In genomic region chr9:107954303-107954702, GRCh38 we compare ENCODE assay signal across 22 cellular contexts.
"Had no signal": no experiment of that assay in that cellular context is flagged by ENCODE, and none has a peak within 500 bp of the region (broad histone marks: within the 10 kb centered on the region; RNA-seq: fewer than 3 reads in every experiment).

No MANE protein-coding gene starts in this region.

- DNase-seq: activated B cell treated with CpG ODN at 0.5 μM for 24 hours; activated CD4-positive, alpha-beta T cell treated with anti-CD3 and anti-CD28 coated beads for 36 hours; activated CD4-positive, alpha-beta T cell treated with anti-CD3 and anti-CD28 coated beads, Interleukin-2, amount 50 U/mL, for 4 hours; activated CD8-positive, alpha-beta memory T cell treated with anti-CD3 and anti-CD28 coated beads for 24 hours; activated CD8-positive, alpha-beta memory T cell treated with anti-CD3 and anti-CD28 coated beads, Interleukin-2, amount 50 U/mL, for 4 hours; activated naive CD4-positive, alpha-beta T cell; activated naive CD8-positive, alpha-beta T cell treated with anti-CD3 and anti-CD28 coated beads, Interleukin-2, amount 10 ng/mL, durations not matched to agents 7 days and 5 days; activated T-cell treated with anti-CD3 and anti-CD28 coated beads, Interleukin-2, amount 50 U/mL, for 24 hours; amygdala; cortex of kidney; immature natural killer cell; nephron progenitor cell; occipital lobe; stimulated activated CD4-positive, alpha-beta T cell treated with anti-CD3 and anti-CD28 coated beads, Interleukin-4, amount 100 ng/mL, for 1 hour; stimulated activated naive CD4-positive, alpha-beta T cell; T1000; testis had no signal

- H3K4me1 ChIP-seq: testis, upper lobe of left lung had no signal

- H3K36me3 Mint-ChIP-seq: activated naive CD8-positive, alpha-beta T cell treated with anti-CD3 and anti-CD28 coated beads, Interleukin-2, amount 10 ng/mL, durations not matched to agents 7 days and 5 days; immature natural killer cell had no signal

- H3K4me3 ChIP-seq: testis, upper lobe of left lung had no signal

- H3K27me3 ChIP-seq: testis, upper lobe of left lung had no signal

- ATAC-seq: activated CD4-positive, alpha-beta T cell treated with anti-CD3 and anti-CD28 coated beads for 36 hours had no signal

- H3K9me3 ChIP-seq: testis, upper lobe of left lung had no signal

- H3K27ac Mint-ChIP-seq: activated B cell treated with CpG ODN at 0.5 μM for 24 hours; activated CD4-positive, alpha-beta T cell treated with anti-CD3 and anti-CD28 coated beads for 36 hours; activated naive CD8-positive, alpha-beta T cell treated with anti-CD3 and anti-CD28 coated beads, Interleukin-2, amount 10 ng/mL, durations not matched to agents 7 days and 5 days; activated T-cell treated with anti-CD3 and anti-CD28 coated beads, Interleukin-2, amount 50 U/mL, for 24 hours; activated T-helper 2 cell treated with anti-CD3 and anti-CD28 coated beads, Interferon-gamma antibody, Interleukin-2, Interleukin-4, amounts not matched to agents 10 μg/mL and 5 μg/mL and 100 μg/mL, durations not matched to agents 14 hours and 24 hours and 36 hours; immature natural killer cell; memory B cell; nephron progenitor cell; T-helper 1 cell treated with Interleukin-12 subunit alpha and Interleukin-12 subunit beta and Interleukin-4 antibody, amounts not matched to agents 30 μg/mL and 1 μg/mL, for 36 hours had no signal

- H3K27ac ChIP-seq: epithelial cell of prostate, testis, upper lobe of left lung had no signal

- H3K36me3 ChIP-seq: upper lobe of left lung had no signal
